ENCODE assay signal across 8 cellular contexts in genomic region chr7:55534262-55534915, GRCh38. TPM values are rescaled to one million over a fixed set of nuclear protein-coding genes. Genes with fewer than 3 reads are reported as not detected.
DNase-seq lines count a peak whose midpoint lies in the region; ATAC-seq lines count a peak whose summit lies in the region.

No MANE protein-coding gene starts in this region.

- in situ Hi-C loops in G401 (cut with HindIII; ENCODE audit: low sequenced_read_pairs), result no loop called here

- DNase-seq in AML-193 (lab: John Stamatoyannopoulos, UW) (peak; percentile 58 to 64), T-helper 1 cell (peak in 3 of 5 donors; percentile 15 to 95 (median 23)), astrocyte of the hippocampus (ENCODE audit: low read depth, low spot score) (peak; percentile 63), mucosa of gallbladder (ENCODE audit: low spot score) (peak; percentile 36), stromal cell of bone marrow (ENCODE audit: low read depth) (peak; percentile 31), G401 (ENCODE audit: low spot score) (no peak)

- ATAC-seq in GM19372 (IDR thresholded peaks at IDR 0.05; ENCODE audit: low read depth, unreplicated experiment) (peak; percentile 66), HG03439 (IDR thresholded peaks at IDR 0.05; ENCODE audit: unreplicated experiment) (peak; percentile 62)

RNA-seq across cellular contexts. Expression of gene VOPP1, which starts 37.9 kb away (rescaled TPM):
- total RNA-seq in mucosa of gallbladder, result 68.2 TPM
- total RNA-seq in G401 (2014; rRNA removed; shearing (Covaris generic)), result 27.7 and 38.2 TPM in 2 replicates
